Comparison of ENCODE assay signal across 7 cellular contexts in the genomic region with DNA sequence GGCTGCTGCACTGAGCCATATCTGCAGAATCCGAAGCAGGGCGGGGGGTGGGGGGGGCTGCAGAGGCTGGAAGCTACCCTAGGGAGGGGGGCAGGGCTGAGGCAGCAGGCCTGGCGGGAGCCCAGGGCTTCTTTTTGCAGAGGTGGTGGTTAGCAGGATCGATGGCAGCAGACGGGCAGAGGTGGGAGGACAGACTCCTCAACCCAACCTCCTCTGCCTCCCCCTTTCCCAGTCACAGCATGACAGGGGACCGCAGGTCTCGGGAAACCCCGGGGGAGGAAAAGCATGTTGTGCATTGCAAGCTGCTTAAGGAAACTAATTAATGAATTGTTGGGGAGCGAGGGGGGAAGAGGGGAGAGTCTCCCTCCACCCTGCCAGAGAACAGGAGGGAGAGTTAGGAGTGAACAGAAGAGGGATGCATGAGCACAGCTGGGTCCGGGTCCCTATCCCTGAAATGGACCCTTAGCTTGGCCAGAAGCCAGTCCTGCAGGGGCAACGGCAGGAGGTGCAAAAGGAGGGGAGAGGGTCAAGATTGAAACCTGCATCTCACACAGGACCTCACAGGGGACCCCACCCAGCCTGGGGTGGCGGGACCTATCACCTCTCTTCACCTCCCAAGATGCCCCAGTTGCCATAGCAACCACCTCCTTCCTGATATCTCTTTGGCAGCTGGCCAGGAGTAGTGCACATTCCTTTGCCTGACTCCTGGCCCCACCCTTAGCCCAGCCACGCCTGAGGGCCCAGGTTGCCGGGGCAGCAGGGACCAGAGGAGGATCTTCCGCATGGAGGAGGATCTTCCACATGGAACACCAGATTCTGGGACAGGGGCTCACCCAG. TPM values are rescaled to one million over a fixed set of nuclear protein-coding genes. Genes with fewer than 3 reads are reported as not detected.
A peak's percentile ranks its signal among the peaks of the same experiment; 100 is the strongest.
DNase-seq lines count a peak whose midpoint lies in the region; ATAC-seq and TF ChIP-seq lines count a peak whose summit lies in the region.
"Had no signal": no experiment of that assay in that cellular context is flagged by ENCODE, and none has a peak within 500 bp of the region (broad histone marks: within the 10 kb centered on the region; RNA-seq: fewer than 3 reads in every experiment).

No MANE protein-coding gene starts in this region.

- H3K36me3 Mint-ChIP-seq in CD4-positive, alpha-beta memory T cell, result peaks cover 0 to 2% of the 10 kb centered on the region in 2 donors
- no peaks in the 10 kb centered on the region for H3K36me3 Mint-ChIP-seq in HFFc6 (ENCODE audit: low read depth)

- H3K4me1 ChIP-seq in CD4-positive, alpha-beta memory T cell (ENCODE audit: insufficient read depth, low read length), result peaks cover 46% of the 10 kb centered on the region
- peaks cover 46% of the 10 kb centered on the region for H3K4me1 ChIP-seq in effector memory CD4-positive, alpha-beta T cell (ENCODE audit: control insufficient read depth, insufficient read depth, low read length, poor library complexity, severe bottlenecking)

- intact Hi-C loops in CD4-positive, alpha-beta memory T cell (cut with micrococcal nuclease), result loop anchor here (10.0 kb wide), 1 partner anchor 200 kb away; a partner anchor contains a TSS

- POLR2A ChIA-PET in CD4-positive, alpha-beta memory T cell (lab: Charles Lee; ENCODE audit: partially characterized antibody), result interaction anchor here (0.6 to 6.8 kb wide), 7 partner anchors 10 to 96 kb away, joined by 3 to 112 read pairs (median 27); a partner anchor contains a TSS

- no peak overlapping the region for H3K27ac ChIP-seq in CD4-positive, alpha-beta memory T cell (ENCODE audit: low read depth, low read length)
- peak overlapping the region; percentile 9 for H3K27ac ChIP-seq in effector memory CD4-positive, alpha-beta T cell (ENCODE audit: insufficient read depth, low read length, poor library complexity, severe bottlenecking)
- H3K27ac ChIP-seq: pancreas had no signal

- H3K4me3 ChIP-seq in CD4-positive, alpha-beta memory T cell (ENCODE audit: low read length in 2 of 2), result no peak overlapping the region
- no peak overlapping the region for H3K4me3 ChIP-seq in effector memory CD4-positive, alpha-beta T cell (ENCODE audit: insufficient read depth, low read depth, low read length, poor library complexity, severe bottlenecking)
- H3K4me3 ChIP-seq: pancreas had no signal

- CTCF ChIA-PET in CD4-positive, alpha-beta memory T cell (lab: Charles Lee; ENCODE audit: partially characterized antibody), result interaction anchor here (0.9 to 5.6 kb wide), 4 partner anchors 8 to 92 kb away, joined by 3 to 90 read pairs (median 5); a partner anchor contains a TSS

- H3K4me1 Mint-ChIP-seq in CD4-positive, alpha-beta memory T cell, result peaks cover 28 to 54% (median 38%) of the 10 kb centered on the region in 4 donors
- H3K4me1 Mint-ChIP-seq in HFFc6 (ENCODE audit: low read depth), result peaks cover 31% of the 10 kb centered on the region

- TF ChIP-seq CTCF in HFFc6 (IDR thresholded peaks at IDR 0.05), result no peak

- H3K4me3 Mint-ChIP-seq in CD4-positive, alpha-beta memory T cell, result peak overlapping the region in 7 of 8 donors; percentile 17 to 62 (median 41)
- no peak overlapping the region for H3K4me3 Mint-ChIP-seq in HFFc6

- H3K27me3 ChIP-seq in CD4-positive, alpha-beta memory T cell (ENCODE audit: insufficient read depth, low read length), result no peaks in the 10 kb centered on the region
- H3K27me3 ChIP-seq in effector memory CD4-positive, alpha-beta T cell (replicated peaks; ENCODE audit: control insufficient read depth, insufficient read depth, low read length, poor library complexity, severe bottlenecking), result no peaks in the 10 kb centered on the region
- H3K27me3 ChIP-seq: pancreas had no signal

- no peaks in the 10 kb centered on the region for H3K27me3 Mint-ChIP-seq in CD4-positive, alpha-beta memory T cell
- peaks cover 2% of the 10 kb centered on the region; the same call in 1 of the 2 replicates for H3K27me3 Mint-ChIP-seq in HFFc6 (ENCODE audit: insufficient read depth)

- H3K9me3 Mint-ChIP-seq in CD4-positive, alpha-beta memory T cell, result no peaks in the 10 kb centered on the region
- H3K9me3 Mint-ChIP-seq in HFFc6, result no peaks in the 10 kb centered on the region

- no peaks in the 10 kb centered on the region for H3K9me3 ChIP-seq in CD4-positive, alpha-beta memory T cell (ENCODE audit: control insufficient read depth in 1 of 2, low read length in 2 of 2)
- no peaks in the 10 kb centered on the region for H3K9me3 ChIP-seq in effector memory CD4-positive, alpha-beta T cell (ENCODE audit: control insufficient read depth, low read length)
- H3K9me3 ChIP-seq: pancreas had no signal

- no peak for ATAC-seq in GM18858 (IDR thresholded peaks at IDR 0.05; ENCODE audit: unreplicated experiment)
- ATAC-seq: pancreas had no signal

- in situ Hi-C loops in KBM-7 (cut with MboI; ENCODE audit: low pct_unique_long_range_greater_than_20kb, low sequenced_read_pairs), result no loop called here

- DNase-seq in CD4-positive, alpha-beta memory T cell, result peak; percentile 47 to 66 (median 51)
- DNase-seq in KBM-7 (peak; percentile 50), HFFc6 (no peak), UCSD-AML1 (lab: John Stamatoyannopoulos, UW; ENCODE audit: unreplicated experiment) (no peak)
- peak in 1 of 3 donors; percentile 42 for DNase-seq in effector memory CD4-positive, alpha-beta T cell

- H3K27ac Mint-ChIP-seq in CD4-positive, alpha-beta memory T cell, result peak overlapping the region; percentile 36 to 90 (median 83)
- H3K27ac Mint-ChIP-seq in HFFc6, result no peak overlapping the region

- H3K36me3 ChIP-seq in CD4-positive, alpha-beta memory T cell (ENCODE audit: insufficient read depth, low read length), result no peaks in the 10 kb centered on the region
- H3K36me3 ChIP-seq in effector memory CD4-positive, alpha-beta T cell (ENCODE audit: control insufficient read depth, insufficient read depth, low read length), result no peaks in the 10 kb centered on the region
- H3K36me3 ChIP-seq: pancreas had no signal

RNA-seq across cellular contexts. Expression of a gene that starts 1.8 kb away (rescaled TPM):
- 10 to 100 TPM in 1 of 2 experiments, 1 to 10 TPM in 1; 9.6 to 10.1 TPM for total RNA-seq in CD4-positive, alpha-beta memory T cell
- 10 to 100 TPM in 1 of 2 donors, 1 to 10 TPM in 1; 5.5 to 11.1 TPM for polyA plus RNA-seq in CD4-positive, alpha-beta memory T cell
- total RNA-seq in HFFc6 (2021; fragmentation: NEBNext Ultra II Directional; extraction: Animal tissue kit (Norgen Biotek cat#: 25700)), result under 1 TPM in 3 of 6 experiments, not detected in 3; 0.32 to 0.87 (median 0.68) TPM

RNA-seq across cellular contexts. Expression of a gene that starts 6.2 kb away (rescaled TPM):
- 1 to 10 TPM; 3.6 to 4.4 TPM for total RNA-seq in CD4-positive, alpha-beta memory T cell
- polyA plus RNA-seq in CD4-positive, alpha-beta memory T cell, result 1 to 10 TPM in 1 of 2 donors, under 1 TPM in 1; 0.58 to 3.2 TPM
- 1 to 10 TPM in 4 of 6 experiments, under 1 TPM in 1, not detected in 1; 0.92 to 2.7 (median 2.1) TPM for total RNA-seq in HFFc6 (2021; fragmentation: NEBNext Ultra II Directional; extraction: Animal tissue kit (Norgen Biotek cat#: 25700))

RNA-seq across cellular contexts. Expression of a gene that starts 9.7 kb away (rescaled TPM):
- total RNA-seq in CD4-positive, alpha-beta memory T cell, result 100 to 1,000 TPM; 473 to 484 TPM
- 100 to 1,000 TPM; 452 to 833 TPM for polyA plus RNA-seq in CD4-positive, alpha-beta memory T cell
- total RNA-seq in HFFc6 (2021; fragmentation: NEBNext Ultra II Directional; extraction: Animal tissue kit (Norgen Biotek cat#: 25700)), result 100 to 1,000 TPM; 317 to 417 (median 353) TPM

RNA-seq across cellular contexts. Expression of a gene that starts 10.0 kb away (rescaled TPM):
- under 1 TPM; 0.72 to 0.81 TPM for total RNA-seq in CD4-positive, alpha-beta memory T cell
- not detected for polyA plus RNA-seq in CD4-positive, alpha-beta memory T cell
- under 1 TPM in 5 of 6 experiments, not detected in 1; 0.08 to 0.17 (median 0.10) TPM for total RNA-seq in HFFc6 (2021; fragmentation: NEBNext Ultra II Directional; extraction: Animal tissue kit (Norgen Biotek cat#: 25700))

RNA-seq across cellular contexts. Expression of a gene that starts 29.2 kb away (rescaled TPM):
- total RNA-seq in CD4-positive, alpha-beta memory T cell, result not detected
- not detected for polyA plus RNA-seq in CD4-positive, alpha-beta memory T cell
- total RNA-seq in HFFc6 (2021; fragmentation: NEBNext Ultra II Directional; extraction: Animal tissue kit (Norgen Biotek cat#: 25700)), result not detected

Comparison
In these comparisons a context has a peak if more than half of its experiments do, and no peak if none do; other contexts are left out.
1. DNase-seq: peak in CD4-positive, alpha-beta memory T cell (5 of 5) and KBM-7 (single experiment); none in HFFc6 (single experiment) and UCSD-AML1 (single experiment).
2. RNA of a gene that starts 1.8 kb away (total RNA-seq): 9.6 to 10.1 TPM in CD4-positive, alpha-beta memory T cell; 0.32 to 0.87 TPM in HFFc6; every median in the first group is over 4 times any median in the second.